Comparison of ENCODE assay signal across 8 cellular contexts in genomic region chr2:164737612-164738081, GRCh38.
DNase-seq lines count a peak whose midpoint lies in the region; ATAC-seq and TF ChIP-seq lines count a peak whose summit lies in the region.

No MANE protein-coding gene starts in this region.

- TF ChIP-seq POLR2A in gastrocnemius medialis (IDR thresholded peaks at IDR 0.05): no peak

- H3K36me3 ChIP-seq in gastrocnemius medialis: no peaks in the 10 kb centered on the region

- H3K9me3 ChIP-seq in gastrocnemius medialis: no peaks in the 10 kb centered on the region

- TF ChIP-seq CTCF in astrocyte of the spinal cord (IDR thresholded peaks at IDR 0.05; ENCODE audit: low read depth, low read length) (peak; percentile 58), gastrocnemius medialis (IDR thresholded peaks at IDR 0.05 in 4 of 5, conservative IDR thresholded peaks at IDR 0.05 in 1 of 5) (peak; percentile 43 to 72 (median 59))

- H3K4me1 ChIP-seq in gastrocnemius medialis: no peaks in the 10 kb centered on the region

- H3K4me3 ChIP-seq in astrocyte of the spinal cord (ENCODE audit: low read depth, low read length): no peak overlapping the region
- H3K4me3 ChIP-seq in gastrocnemius medialis: no peak overlapping the region

- ATAC-seq in GM18868 (IDR thresholded peaks at IDR 0.05; ENCODE audit: unreplicated experiment): peak; percentile 80
- peak; percentile 53 for ATAC-seq in HG03469 (IDR thresholded peaks at IDR 0.05; ENCODE audit: unreplicated experiment)
- peak; percentile 72 to 84 for ATAC-seq in gastrocnemius medialis

- DNase-seq in COLO668 (lab: John Stamatoyannopoulos, UW; ENCODE audit: unreplicated experiment) (peak; percentile 50), NCI-H526 (lab: John Stamatoyannopoulos, UW) (peak; percentile 64 to 89), astrocyte of the spinal cord (ENCODE audit: low read depth, low spot score) (peak; percentile 65), iPS DF 19.7 (ENCODE audit: low read depth, low spot score) (peak; percentile 65), gastrocnemius medialis (peak; percentile 3 to 29), OCI-M2 (lab: John Stamatoyannopoulos, UW; ENCODE audit: unreplicated experiment) (no peak)

- H3K27ac ChIP-seq in gastrocnemius medialis: no peak overlapping the region

- no peaks in the 10 kb centered on the region for H3K27me3 ChIP-seq in gastrocnemius medialis

- intact Hi-C loops in gastrocnemius medialis (cut with DNase I; ENCODE audit: low total_unique reads): loop anchor here (2.0 to 10.0 kb wide), 3 partner anchors 105 to 467 kb away; partner anchors contain the start of genes COBLL1 and SCN3A

- in situ Hi-C loops in astrocyte of the spinal cord (cut with HindIII; ENCODE audit: low sequenced_read_pairs): no loop called here
- in situ Hi-C loops in gastrocnemius medialis (cut with MboI; ENCODE audit: low sequenced_read_pairs in 4 of 4): loop anchor here (5.0 to 25.0 kb wide), 5 partner anchors 107 to 177 kb away; partner anchors contain the start of gene COBLL1 (in 1 of the 4)
